35 cellular contexts compared by ENCODE assay signal in genomic region chr2:147777408-147777807, GRCh38.
"Had no signal": no experiment of that assay in that cellular context is flagged by ENCODE, and none has a peak within 500 bp of the region (broad histone marks: within the 10 kb centered on the region; RNA-seq: fewer than 3 reads in every experiment).

No MANE protein-coding gene starts in this region.

- H3K9me3 ChIP-seq: MG63 had no signal

- H3K36me3 ChIP-seq: MG63 had no signal

- H3K27me3 ChIP-seq: MG63 had no signal

- H3K4me3 ChIP-seq: MG63 had no signal

- DNase-seq: Karpas-422, Kasumi-1, MG63, MM.1S, MV-4-11, NCI-H1048, NCI-H1092, NCI-H1092 treated with DMSO at 0.1 percent for 48 hours, NCI-H1105, NCI-H1105 treated with DMSO at 0.1 percent for 48 hours, NCI-H1417, NCI-H1417 treated with DMSO at 0.1 percent for 48 hours, NCI-H1436, NCI-H1436 treated with DMSO at 0.1 percent for 48 hours, NCI-H146, NCI-H1694, NCI-H1694 treated with DMSO at 0.1 percent for 48 hours, NCI-H187, NCI-H187 treated with DMSO at 0.1 percent for 48 hours, NCI-H1930, NCI-H2029, NCI-H2029 treated with DMSO at 0.1 percent for 48 hours, NCI-H2081, NCI-H2081 treated with DMSO at 0.1 percent for 48 hours, NCI-H2107, NCI-H2227 treated with DMSO at 0.1 percent for 48 hours, NCI-H226, NCI-H345, NCI-H446, NCI-H446 treated with DMSO at 0.1 percent for 48 hours, NCI-H510A, NCI-H510A treated with DMSO at 0.1 percent for 48 hours, NCI-H524, NCI-H524 treated with DMSO at 0.1 percent for 48 hours, NCI-H526 had no signal
